In the genomic region with DNA sequence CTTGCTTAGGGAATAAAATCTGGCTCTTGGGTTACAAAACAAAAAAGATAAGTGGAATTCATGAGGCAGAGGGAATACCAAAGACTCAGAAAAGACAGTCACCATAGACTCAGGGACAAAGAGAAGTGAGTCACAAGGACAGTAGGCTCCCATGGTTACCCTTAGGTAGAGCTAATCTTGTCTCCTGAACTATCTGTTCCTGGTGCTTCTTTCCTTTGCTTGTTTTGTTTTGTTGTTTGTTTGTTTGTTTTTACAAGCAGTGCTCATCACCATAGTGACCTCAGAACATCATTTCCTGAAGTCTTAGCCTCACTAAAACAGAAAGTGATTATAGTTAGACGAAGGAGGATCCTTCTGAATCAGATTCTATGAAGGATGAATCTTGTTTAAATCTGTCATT, we compare ENCODE assay signal across 23 cellular contexts.
DNase-seq lines count a peak whose midpoint lies in the region; ATAC-seq, FAIRE-seq and TF ChIP-seq lines count a peak whose summit lies in the region.
"Had no signal": no experiment of that assay in that cellular context is flagged by ENCODE, and none has a peak within 500 bp of the region (broad histone marks: within the 10 kb centered on the region; RNA-seq: fewer than 3 reads in every experiment).

No MANE protein-coding gene starts in this region.

- ATAC-seq in GM21723 (IDR thresholded peaks at IDR 0.05; ENCODE audit: unreplicated experiment) = peak; percentile 54
- peak; percentile 76 for ATAC-seq in HG03520 (IDR thresholded peaks at IDR 0.05; ENCODE audit: unreplicated experiment)
- peak; percentile 63 for ATAC-seq in foreskin keratinocyte
- no peak for ATAC-seq in HG03469 (IDR thresholded peaks at IDR 0.05; ENCODE audit: unreplicated experiment)
- ATAC-seq in HG02884 (IDR thresholded peaks at IDR 0.05; ENCODE audit: unreplicated experiment) = no peak

- H3K4me1 ChIP-seq in foreskin keratinocyte = no peaks in the 10 kb centered on the region

- peak; percentile 18 for FAIRE-seq in GM18507 (lab: Jason Lieb, UNC)
- FAIRE-seq: GM12891, H1, RCC 7860 had no signal

- DNase-seq in GM18507 (ENCODE audit: extremely low spot score, insufficient read length, low read depth) (no peak), foreskin keratinocyte (no peak), NCI-H510A (lab: John Stamatoyannopoulos, UW) (no peak)
- DNase-seq: Calu3, DMS79 treated with DMSO at 0.1 percent for 48 hours, GF-D8, HCEC 1CT, NCI-H1048, NCI-H1436, NCI-H187, NCI-H2081 treated with DMSO at 0.1 percent for 48 hours, NCI-H524 treated with DMSO at 0.1 percent for 48 hours, NCI-H774, SK-N-SH, SW 1271 had no signal

- no peak overlapping the region for H3K27ac ChIP-seq in foreskin keratinocyte
- H3K27ac ChIP-seq: HL-60 had no signal

- TF ChIP-seq CTCF in foreskin keratinocyte (conservative IDR thresholded peaks at IDR 0.05) = no peak

- no peaks in the 10 kb centered on the region for H3K27me3 ChIP-seq in foreskin keratinocyte

Comparison
In these comparisons a context has a peak if more than half of its experiments do, and no peak if none do; other contexts are left out.
1. ATAC-seq: peak in GM21723 (single experiment), HG03520 (single experiment) and foreskin keratinocyte (single experiment); none in HG03469 (single experiment) and HG02884 (single experiment).